Comparison of ENCODE assay signal across 8 cellular contexts in the genomic region with DNA sequence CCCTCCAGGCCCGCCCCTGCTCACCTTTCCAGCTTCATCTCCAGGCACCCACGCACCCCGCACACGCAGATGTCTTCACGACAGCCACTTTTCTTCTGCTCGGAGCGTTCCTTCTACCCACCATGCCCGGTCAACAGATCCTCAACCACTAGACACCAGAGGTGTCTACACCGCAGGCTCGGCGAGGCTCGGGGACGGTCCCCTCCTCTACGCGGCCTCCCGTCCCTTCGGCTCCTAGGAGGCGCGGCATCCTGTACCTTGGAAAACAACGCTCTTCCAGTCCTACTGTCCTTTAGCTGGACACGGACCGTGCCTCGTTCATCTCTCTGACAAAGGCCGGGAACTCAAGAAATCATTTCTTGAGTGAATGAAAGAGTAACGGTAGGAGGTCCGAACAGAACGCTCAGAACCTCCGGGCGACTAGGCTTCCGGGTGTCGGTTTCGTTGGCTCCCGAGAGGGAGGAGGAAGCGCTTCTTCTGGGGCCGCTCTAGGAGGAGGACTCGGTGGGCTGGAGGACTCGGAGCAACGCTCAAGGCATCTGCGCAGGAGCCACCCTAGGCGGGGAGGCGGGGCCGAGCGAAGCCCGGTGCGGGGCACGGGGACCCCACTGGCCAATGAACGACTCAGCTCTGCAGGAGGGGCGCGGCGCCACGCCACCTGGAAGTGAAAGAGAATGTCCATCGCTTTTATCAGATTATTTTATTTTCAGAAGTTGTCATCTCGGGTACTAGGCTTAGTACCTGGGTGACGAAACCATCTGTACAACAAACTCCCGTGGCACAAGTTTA.
A peak's percentile ranks its signal among the peaks of the same experiment; 100 is the strongest.
DNase-seq lines count a peak whose midpoint lies in the region; ATAC-seq and TF ChIP-seq lines count a peak whose summit lies in the region.

No MANE protein-coding gene starts in this region.

- peaks cover 33% of the 10 kb centered on the region for H3K4me1 Mint-ChIP-seq in central memory CD8-positive, alpha-beta T cell

- peaks cover 20% of the 10 kb centered on the region for H3K36me3 Mint-ChIP-seq in central memory CD8-positive, alpha-beta T cell (ENCODE audit: insufficient read depth)

- no peaks in the 10 kb centered on the region for H3K27me3 Mint-ChIP-seq in central memory CD8-positive, alpha-beta T cell

- DNase-seq in AG10803 (ENCODE audit: low read depth) (peak; percentile 98), NCI-H345 treated with DMSO at 0.1 percent for 48 hours (lab: John Stamatoyannopoulos, UW; ENCODE audit: unreplicated experiment) (peak; percentile 94), inferior parietal cortex (ENCODE audit: extremely low spot score) (peak; percentile 97), smooth muscle cell of the brain vasculature (ENCODE audit: low read depth, low spot score) (peak; percentile 96)
- DNase-seq in activated CD4-positive, CD25-positive, alpha-beta regulatory T cell treated with anti-CD3 and anti-CD28 coated beads, Interleukin-2, amount 50 U/mL, for 16 hours (ENCODE audit: low read depth, low spot score), result peak; percentile 97
- peak; percentile 97 to 98 for DNase-seq in central memory CD8-positive, alpha-beta T cell (ENCODE audit: low spot score in 2 of 2)

- H3K4me3 Mint-ChIP-seq in central memory CD8-positive, alpha-beta T cell, result peak overlapping the region; percentile 99

- peak overlapping the region; percentile 98 for H3K4me3 ChIP-seq in AG10803 (ENCODE audit: low read length)

- H3K27ac Mint-ChIP-seq in central memory CD8-positive, alpha-beta T cell (ENCODE audit: low read depth), result peak overlapping the region; percentile 97

- TF ChIP-seq CTCF in AG10803 (conservative IDR thresholded peaks at IDR 0.05; ENCODE audit: low read length), result no peak

- peak; percentile 97 for ATAC-seq in GM19035 (IDR thresholded peaks at IDR 0.05; ENCODE audit: unreplicated experiment)
- ATAC-seq in HG03342 (IDR thresholded peaks at IDR 0.05; ENCODE audit: unreplicated experiment), result peak; percentile 98
- ATAC-seq in central memory CD8-positive, alpha-beta T cell (replicated peaks; ENCODE audit: extremely low read depth, poor library complexity, severe bottlenecking), result peak; percentile 99

- no peaks in the 10 kb centered on the region for H3K9me3 Mint-ChIP-seq in central memory CD8-positive, alpha-beta T cell

Comparison
In these comparisons a context has a peak if more than half of its experiments do, and no peak if none do; other contexts are left out.
1. Peak in every context shown above with its lines: DNase-seq, ATAC-seq and H3K4me3 ChIP-seq.